In the genomic region with DNA sequence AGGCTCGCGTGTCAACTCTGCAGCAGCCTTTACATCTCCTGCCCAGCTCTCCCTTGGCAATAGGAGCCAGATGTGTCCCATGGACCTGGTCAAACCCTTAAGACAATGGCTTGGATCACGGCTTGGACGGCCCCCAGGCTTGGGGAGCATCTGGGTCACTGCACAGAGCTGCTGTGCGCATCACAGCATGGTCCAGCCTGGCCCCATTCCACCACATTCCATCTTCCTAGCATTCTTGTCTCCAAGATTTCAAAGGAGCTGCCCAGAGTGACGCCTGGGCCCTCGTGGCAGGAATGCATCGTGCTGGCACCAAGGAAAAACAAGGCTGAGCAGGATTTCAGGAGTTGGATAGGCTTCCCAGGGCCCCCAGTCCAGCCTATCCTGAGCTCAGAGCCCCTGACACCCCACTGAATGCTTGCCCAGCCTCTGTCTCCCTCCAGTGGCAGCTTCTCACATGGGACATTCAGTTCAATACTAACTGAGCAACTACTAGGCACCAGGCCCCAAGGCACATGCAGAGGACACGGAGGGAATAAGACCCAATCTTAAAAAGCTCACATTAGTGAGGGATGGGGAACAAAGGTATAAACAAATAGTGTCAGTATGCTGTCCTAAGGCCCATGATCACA, we compare ENCODE assay signal across 8 cellular contexts. TPM values are rescaled to one million over a fixed set of nuclear protein-coding genes. Genes with fewer than 3 reads are reported as not detected.
DNase-seq lines count a peak whose midpoint lies in the region; ATAC-seq, FAIRE-seq and TF ChIP-seq lines count a peak whose summit lies in the region.

No MANE protein-coding gene starts in this region.

- H3K4me2 ChIP-seq in GM23248 (ENCODE audit: unreplicated experiment), result no peak overlapping the region

- H3K27ac ChIP-seq in GM23248 (peak overlapping the region; percentile 43), foreskin keratinocyte (no peak overlapping the region), skin epidermis (peak overlapping the region in 19 of 21 experiments; percentile 72 to 99 (median 88))

- peaks cover 30% of the 10 kb centered on the region for H3F3A ChIP-seq in GM23248 (ENCODE audit: insufficient read depth)

- FAIRE-seq in HTR-8/SVneo (lab: Jason Lieb, UNC), result no peak

- no peaks in the 10 kb centered on the region for H3K27me3 ChIP-seq in GM23248 (replicated peaks; ENCODE audit: insufficient read depth)
- no peaks in the 10 kb centered on the region for H3K27me3 ChIP-seq in foreskin keratinocyte

- DNase-seq in ACHN (peak; percentile 74), GM23248 (peak; percentile 80), UCSD-AML1 (lab: John Stamatoyannopoulos, UW; ENCODE audit: unreplicated experiment) (peak; percentile 36), foreskin keratinocyte (peak in 1 of 2 donors; percentile 17), HTR-8/SVneo (ENCODE audit: insufficient read length, low spot score) (no peak)

- H3K4me3 ChIP-seq in GM23248 (no peak overlapping the region), skin epidermis (no peak overlapping the region)

- peak; percentile 69 for TF ChIP-seq CTCF in foreskin keratinocyte (conservative IDR thresholded peaks at IDR 0.05)

- no peaks in the 10 kb centered on the region for H3K36me3 ChIP-seq in GM23248 (ENCODE audit: low read depth)

- H4K20me1 ChIP-seq in GM23248 (ENCODE audit: insufficient read depth), result no peaks in the 10 kb centered on the region

- no peak overlapping the region for H3K9ac ChIP-seq in GM23248

- in situ Hi-C loops in ACHN (cut with HindIII; ENCODE audit: low pct_ligation_motif_present, low pct_unique_long_range_greater_than_20kb, low sequenced_read_pairs) (no loop called here), GM23248 (cut with MboI) (no loop called here)

- no peaks in the 10 kb centered on the region for H3K9me3 ChIP-seq in GM23248 (ENCODE audit: low read depth)

- H3K9me2 ChIP-seq in GM23248 (ENCODE audit: insufficient read depth), result no peaks in the 10 kb centered on the region

- H3K4me1 ChIP-seq in GM23248 (ENCODE audit: insufficient read depth) (peaks cover 46% of the 10 kb centered on the region), foreskin keratinocyte (peaks cover 39% of the 10 kb centered on the region)

- no peaks in the 10 kb centered on the region for H3K79me2 ChIP-seq in GM23248 (ENCODE audit: insufficient read depth)

- ATAC-seq in foreskin keratinocyte (peak; percentile 6), GM18870 (IDR thresholded peaks at IDR 0.05; ENCODE audit: unreplicated experiment) (no peak), HG03432 (IDR thresholded peaks at IDR 0.05; ENCODE audit: unreplicated experiment) (no peak)

- no peak overlapping the region for H2AFZ ChIP-seq in GM23248

- 23 to 27% methylated on average over 9 of the region's 9 CpGs for WGBS in GM23248 (ENCODE audit: low coverage in 1 of 2, low lambda C conversion rate in 2 of 2, missing lambda C conversion rate in 2 of 2), 2 experiments

RNA-seq across cellular contexts. Expression of gene TK2, which starts 34.3 kb away (rescaled TPM):
- 57.5 and 58.8 TPM in 2 replicates for total RNA-seq in GM23248 (2014; rRNA removed; shearing (Covaris generic))
- 27.9 and 28.2 TPM in 2 replicates for polyA plus RNA-seq in GM23248 (2016; fragmentation: Nextera tagmentation; extraction: Ambion mirVana)
- 14.0 and 14.9 TPM in 2 replicates for total RNA-seq in foreskin keratinocyte
- polyA plus RNA-seq in foreskin keratinocyte, result 9.2 and 11.0 TPM in 2 replicates

RNA-seq across cellular contexts. Expression of gene CKLF, which starts 36.7 kb away (rescaled TPM):
- 64.2 and 130 TPM in 2 replicates for total RNA-seq in GM23248 (2014; rRNA removed; shearing (Covaris generic))
- polyA plus RNA-seq in GM23248 (2016; fragmentation: Nextera tagmentation; extraction: Ambion mirVana) (107 and 108 TPM in 2 replicates), foreskin keratinocyte (58.1 and 73.0 TPM in 2 replicates)
- 44.2 and 52.3 TPM in 2 replicates for total RNA-seq in foreskin keratinocyte

RNA-seq across cellular contexts. Expression of gene CMTM1, which starts 50.6 kb away (rescaled TPM):
- total RNA-seq in GM23248 (2014; rRNA removed; shearing (Covaris generic)), result 2.1 and 3.1 TPM in 2 replicates
- polyA plus RNA-seq in GM23248 (2016; fragmentation: Nextera tagmentation; extraction: Ambion mirVana) (6.0 and 6.8 TPM in 2 replicates), foreskin keratinocyte (0.11 and 0.19 TPM in 2 replicates)
- 2.1 and 2.3 TPM in 2 replicates for total RNA-seq in foreskin keratinocyte
